Comparison of ENCODE assay signal across 22 cellular contexts in the genomic region with DNA sequence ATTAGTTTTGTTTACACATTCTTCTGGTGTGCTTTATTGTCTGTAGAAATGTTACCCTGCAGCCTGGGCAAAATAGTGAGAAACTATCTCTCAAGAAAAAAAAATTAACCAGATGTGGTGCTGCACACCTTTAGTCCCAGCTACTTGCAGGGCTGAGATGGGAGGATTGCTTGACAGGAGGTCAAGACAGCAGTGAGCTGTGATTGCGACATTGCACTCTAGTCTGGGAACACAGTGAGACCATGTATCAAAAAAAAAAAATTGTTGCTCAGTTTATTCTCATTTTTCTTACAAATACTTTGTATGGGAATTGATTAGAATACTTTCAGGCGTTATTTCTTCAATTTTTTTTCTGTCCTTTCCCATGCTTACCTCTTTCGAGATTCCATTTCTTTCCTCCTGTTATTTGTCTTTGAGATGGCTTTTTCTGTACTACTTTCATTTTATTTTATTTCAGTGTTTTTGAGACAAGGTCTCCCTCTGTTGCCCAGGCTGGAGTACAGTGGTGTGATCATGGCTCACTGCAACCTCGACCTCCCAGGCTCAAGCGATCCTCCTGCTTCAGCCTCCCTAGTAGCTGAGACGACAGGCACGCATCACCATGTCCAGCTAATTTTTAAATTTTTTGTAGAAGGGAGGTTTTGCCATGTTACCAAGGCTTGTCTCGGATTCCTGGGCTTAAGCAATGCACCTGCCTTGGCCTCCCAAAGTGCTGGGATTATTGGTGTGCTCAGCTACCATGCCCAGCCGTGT. TPM values are rescaled to one million over a fixed set of nuclear protein-coding genes. Genes with fewer than 3 reads are reported as not detected.
DNase-seq lines count a peak whose midpoint lies in the region; ATAC-seq and TF ChIP-seq lines count a peak whose summit lies in the region.
"Had no signal": no experiment of that assay in that cellular context is flagged by ENCODE, and none has a peak within 500 bp of the region (broad histone marks: within the 10 kb centered on the region; RNA-seq: fewer than 3 reads in every experiment).

No MANE protein-coding gene starts in this region.

- ATAC-seq in natural killer cell (no peak), left lobe of liver (peak; percentile 29)
- no peak for ATAC-seq in natural killer cell treated with Interleukin-12 subunit alpha and Interleukin-12 subunit beta and Interleukin-15 and Interleukin-18, amount 100 ng/mL, for 72 hours
- ATAC-seq: activated naive CD8-positive, alpha-beta T cell treated with anti-CD3 and anti-CD28 coated beads, Interleukin-2, amount 50 U/mL, for 24 hours; body of pancreas; foreskin keratinocyte had no signal

- H3K27ac ChIP-seq in CD8-positive, alpha-beta memory T cell (ENCODE audit: low read depth, low read length): no peak overlapping the region
- H3K27ac ChIP-seq: BLaER1, body of pancreas, foreskin keratinocyte, stomach, tibial artery had no signal

- no peak overlapping the region for H3K4me3 Mint-ChIP-seq in natural killer cell
- no peak overlapping the region for H3K4me3 Mint-ChIP-seq in natural killer cell treated with Interleukin-12 subunit alpha and Interleukin-12 subunit beta and Interleukin-15 and Interleukin-18, amount 100 ng/mL, for 72 hours
- peak overlapping the region in 1 of 7 donors; percentile 59 for H3K4me3 Mint-ChIP-seq in CD8-positive, alpha-beta memory T cell
- H3K4me3 Mint-ChIP-seq: activated naive CD8-positive, alpha-beta T cell treated with anti-CD3 and anti-CD28 coated beads, Interleukin-2, amount 50 U/mL, for 24 hours had no signal

- H3K4me1 ChIP-seq in CD8-positive, alpha-beta memory T cell (ENCODE audit: insufficient read depth, low read length): no peaks in the 10 kb centered on the region
- H3K4me1 ChIP-seq: BLaER1, body of pancreas, foreskin keratinocyte, tibial artery had no signal

- no peaks in the 10 kb centered on the region for H3K27me3 ChIP-seq in CD8-positive, alpha-beta memory T cell (ENCODE audit: insufficient read depth, low read length, poor library complexity, severe bottlenecking)
- H3K27me3 ChIP-seq: BLaER1, body of pancreas, foreskin keratinocyte, stomach, tibial artery had no signal

- no peaks in the 10 kb centered on the region for H3K27me3 Mint-ChIP-seq in natural killer cell (ENCODE audit: low read depth in 2 of 2)
- no peaks in the 10 kb centered on the region for H3K27me3 Mint-ChIP-seq in natural killer cell treated with Interleukin-12 subunit alpha and Interleukin-12 subunit beta and Interleukin-15 and Interleukin-18, amount 100 ng/mL, for 72 hours
- H3K27me3 Mint-ChIP-seq in CD8-positive, alpha-beta memory T cell: no peaks in the 10 kb centered on the region
- H3K27me3 Mint-ChIP-seq: activated naive CD8-positive, alpha-beta T cell treated with anti-CD3 and anti-CD28 coated beads, Interleukin-2, amount 50 U/mL, for 24 hours had no signal

- POLR2A ChIA-PET in CD8-positive, alpha-beta memory T cell (lab: Charles Lee): no interaction called here

- TF ChIP-seq CTCF in natural killer cell (IDR thresholded peaks at IDR 0.05) (no peak), cardiac fibroblast (IDR thresholded peaks at IDR 0.05; ENCODE audit: low read depth, low read length) (no peak)

- H3K9me3 Mint-ChIP-seq in natural killer cell: no peaks in the 10 kb centered on the region
- H3K9me3 Mint-ChIP-seq in natural killer cell treated with Interleukin-12 subunit alpha and Interleukin-12 subunit beta and Interleukin-15 and Interleukin-18, amount 100 ng/mL, for 72 hours: peaks cover 4% of the 10 kb centered on the region
- no peaks in the 10 kb centered on the region for H3K9me3 Mint-ChIP-seq in CD8-positive, alpha-beta memory T cell
- H3K9me3 Mint-ChIP-seq: activated naive CD8-positive, alpha-beta T cell treated with anti-CD3 and anti-CD28 coated beads, Interleukin-2, amount 50 U/mL, for 24 hours had no signal

- no peak overlapping the region for H3K4me3 ChIP-seq in cardiac fibroblast (replicated peaks in 1 of 2; ENCODE audit: low read depth in 2 of 2, low read length in 2 of 2)
- no peak overlapping the region for H3K4me3 ChIP-seq in CD8-positive, alpha-beta memory T cell (ENCODE audit: low read length)
- H3K4me3 ChIP-seq: BLaER1, body of pancreas, smooth muscle cell, stomach, tibial artery had no signal

- no peaks in the 10 kb centered on the region for H3K36me3 Mint-ChIP-seq in natural killer cell
- peaks cover 24% of the 10 kb centered on the region for H3K36me3 Mint-ChIP-seq in natural killer cell treated with Interleukin-12 subunit alpha and Interleukin-12 subunit beta and Interleukin-15 and Interleukin-18, amount 100 ng/mL, for 72 hours
- peaks cover 25 to 70% (median 28%) of the 10 kb centered on the region in 3 donors for H3K36me3 Mint-ChIP-seq in CD8-positive, alpha-beta memory T cell

- no peak for DNase-seq in natural killer cell
- DNase-seq in natural killer cell treated with Interleukin-12 subunit alpha and Interleukin-12 subunit beta and Interleukin-15 and Interleukin-18, amount 100 ng/mL, for 72 hours (ENCODE audit: low spot score): no peak
- peak; percentile 35 to 55 for DNase-seq in cardiac fibroblast (ENCODE audit: low read depth in 2 of 2)
- DNase-seq in left lobe of liver (ENCODE audit: low spot score): no peak
- no peak for DNase-seq in NCI-H345 treated with DMSO at 0.1 percent for 48 hours (lab: John Stamatoyannopoulos, UW; ENCODE audit: unreplicated experiment)
- no peak for DNase-seq in CD8-positive, alpha-beta memory T cell
- no peak for DNase-seq in activated gamma-delta T cell treated with Interleukin-2 at 50 U/mL for 16 hours
- DNase-seq: activated CD4-positive, CD25-positive, alpha-beta regulatory T cell treated with anti-CD3 and anti-CD28 coated beads, Interleukin-2, amount 50 U/mL, for 72 hours; activated naive CD8-positive, alpha-beta T cell treated with anti-CD3 and anti-CD28 coated beads, Interleukin-2, amount 50 U/mL, for 24 hours; body of pancreas; foreskin keratinocyte; NCI-H1436 treated with DMSO at 0.1 percent for 48 hours; NCI-H2107; NCI-H446; NCI-H774; nucleus accumbens; RPMI8226; stimulated activated CD4-positive, alpha-beta T cell treated with anti-CD3 and anti-CD28 coated beads, Interleukin-1b, Interleukin-23, amount 100 ng/mL, for 48 hours; stomach; tibial artery had no signal

- intact Hi-C loops in natural killer cell (cut with micrococcal nuclease): no loop called here

- peaks cover 5% of the 10 kb centered on the region for H3K36me3 ChIP-seq in CD8-positive, alpha-beta memory T cell (ENCODE audit: insufficient read depth, low read length)

- CTCF ChIA-PET in CD8-positive, alpha-beta memory T cell (lab: Charles Lee): no interaction called here

- peak overlapping the region; percentile 78 to 86 for H3K27ac Mint-ChIP-seq in natural killer cell
- H3K27ac Mint-ChIP-seq in natural killer cell treated with Interleukin-12 subunit alpha and Interleukin-12 subunit beta and Interleukin-15 and Interleukin-18, amount 100 ng/mL, for 72 hours: peak overlapping the region in 1 of 2 donors; percentile 73
- H3K27ac Mint-ChIP-seq in CD8-positive, alpha-beta memory T cell: peak overlapping the region in 2 of 8 donors; percentile 31 to 54
- H3K27ac Mint-ChIP-seq: activated naive CD8-positive, alpha-beta T cell treated with anti-CD3 and anti-CD28 coated beads, Interleukin-2, amount 50 U/mL, for 24 hours had no signal

- no peaks in the 10 kb centered on the region for H3K9me3 ChIP-seq in CD8-positive, alpha-beta memory T cell (ENCODE audit: low read length)
- H3K9me3 ChIP-seq: BLaER1, body of pancreas, stomach, tibial artery had no signal

- H3K4me1 Mint-ChIP-seq in natural killer cell: peaks cover 46 to 67% of the 10 kb centered on the region in 2 donors
- H3K4me1 Mint-ChIP-seq in natural killer cell treated with Interleukin-12 subunit alpha and Interleukin-12 subunit beta and Interleukin-15 and Interleukin-18, amount 100 ng/mL, for 72 hours (ENCODE audit: low read depth in 2 of 2): peaks cover 36 to 39% of the 10 kb centered on the region in 2 donors
- H3K4me1 Mint-ChIP-seq in CD8-positive, alpha-beta memory T cell: peaks cover 42 to 52% (median 48%) of the 10 kb centered on the region in 3 donors

RNA-seq across cellular contexts. Expression of a gene that starts 24.9 kb away (rescaled TPM):
- total RNA-seq in natural killer cell (100 to 1,000 TPM; 219 to 296 (median 272) TPM), left lobe of liver (26.0 TPM)
- total RNA-seq in natural killer cell treated with Interleukin-12 subunit alpha and Interleukin-12 subunit beta and Interleukin-15 and Interleukin-18, amount 100 ng/mL, for 72 hours: 100 to 1,000 TPM; 118 to 144 TPM
- total RNA-seq in CD8-positive, alpha-beta memory T cell: 10 to 100 TPM; 57.0 to 66.1 TPM
- polyA plus RNA-seq in CD8-positive, alpha-beta memory T cell: 51.3 TPM

RNA-seq across cellular contexts. Expression of a gene that starts 52.5 kb away (rescaled TPM):
- total RNA-seq in natural killer cell (under 1 TPM; 0.53 to 0.93 (median 0.71) TPM), left lobe of liver (1.3 TPM)
- total RNA-seq in natural killer cell treated with Interleukin-12 subunit alpha and Interleukin-12 subunit beta and Interleukin-15 and Interleukin-18, amount 100 ng/mL, for 72 hours: 1 to 10 TPM in 1 of 2 donors, under 1 TPM in 1; 0.64 to 1.5 TPM
- total RNA-seq in CD8-positive, alpha-beta memory T cell: under 1 TPM in 1 of 2 experiments, not detected in 1; 0.16 TPM
- polyA plus RNA-seq in CD8-positive, alpha-beta memory T cell: 0.10 TPM

Comparison
In these comparisons a context has a peak if more than half of its experiments do, and no peak if none do; other contexts are left out.
1. DNase-seq: peak in cardiac fibroblast (2 of 2); none in natural killer cell (single experiment), natural killer cell treated with Interleukin-12 subunit alpha and Interleukin-12 subunit beta and Interleukin-15 and Interleukin-18, amount 100 ng/mL, for 72 hours (single experiment), left lobe of liver (single experiment), NCI-H345 treated with DMSO at 0.1 percent for 48 hours (single experiment), CD8-positive, alpha-beta memory T cell (0 of 5) and activated gamma-delta T cell treated with Interleukin-2 at 50 U/mL for 16 hours (single experiment).